Comparison of ENCODE assay signal across 5 cellular contexts in the genomic region with DNA sequence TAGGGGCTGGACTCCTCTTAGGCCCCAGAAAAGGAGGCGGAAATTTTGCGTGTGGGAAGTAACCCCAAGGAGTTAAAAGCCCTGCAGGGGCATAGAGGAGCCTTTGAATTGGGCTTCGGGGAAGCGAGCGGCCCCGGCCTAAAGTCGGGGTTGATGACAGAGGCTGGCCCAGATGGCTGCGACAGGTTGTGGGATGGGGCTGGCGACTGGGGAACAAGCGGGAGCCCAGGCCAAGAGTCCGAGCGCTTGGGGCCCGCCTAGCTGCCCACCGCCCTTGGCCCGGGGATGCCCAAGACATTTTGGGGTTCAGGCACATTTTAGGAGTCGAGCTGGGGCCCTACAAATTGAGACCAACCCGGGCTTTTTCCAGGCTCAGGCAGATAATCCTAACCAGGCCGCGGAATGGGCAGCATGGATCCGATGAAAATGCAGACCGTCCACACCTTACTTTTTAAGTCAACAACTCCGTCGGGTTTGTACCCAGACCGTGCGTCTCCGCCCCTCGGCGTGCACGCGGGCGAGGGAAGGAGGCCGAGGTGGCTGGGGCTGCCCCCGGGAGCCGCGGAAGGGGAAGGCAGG. TPM values are rescaled to one million over a fixed set of nuclear protein-coding genes. Genes with fewer than 3 reads are reported as not detected.
DNase-seq lines count a peak whose midpoint lies in the region; ATAC-seq and TF ChIP-seq lines count a peak whose summit lies in the region.

No MANE protein-coding gene starts in this region.

- peak overlapping the region; percentile 47 to 77 (median 52) for H3K4me3 ChIP-seq in Peyer's patch
- H3K4me3 ChIP-seq in stomach = peak overlapping the region; percentile 48 to 56 (median 54)

- TF ChIP-seq CTCF in Peyer's patch (IDR thresholded peaks at IDR 0.05) = no peak
- no peak for TF ChIP-seq CTCF in foreskin keratinocyte (conservative IDR thresholded peaks at IDR 0.05)
- TF ChIP-seq CTCF in stomach (IDR thresholded peaks at IDR 0.05) = no peak

- no peaks in the 10 kb centered on the region for H3K36me3 ChIP-seq in Peyer's patch
- H3K36me3 ChIP-seq in stomach = peaks cover 0 to under 1% (median 0%) of the 10 kb centered on the region in 4 donors

- intact Hi-C loops in stomach (cut with DNase I; ENCODE audit: low total_unique reads) = no loop called here

- WGBS in stomach, 5 donors = 11 to 43% (median 23%) methylated on average over 33 to 35 of the region's 35 CpGs

- no peak for TF ChIP-seq EP300 in stomach (IDR thresholded peaks at IDR 0.05)

- TF ChIP-seq POLR2A in Peyer's patch (IDR thresholded peaks at IDR 0.05) (no peak), stomach (IDR thresholded peaks at IDR 0.05) (no peak)

- H3K4me1 ChIP-seq in Peyer's patch (peaks cover 0 to 33% (median 14%) of the 10 kb centered on the region in 4 donors), foreskin keratinocyte (peaks cover 19% of the 10 kb centered on the region), stomach (peaks cover 22 to 70% (median 47%) of the 10 kb centered on the region in 4 donors)

- ATAC-seq in foreskin keratinocyte (peak; percentile 14), GM21528 (IDR thresholded peaks at IDR 0.05; ENCODE audit: low FRiP score, unreplicated experiment) (no peak), GM19023 (IDR thresholded peaks at IDR 0.05; ENCODE audit: unreplicated experiment) (no peak)

- no peaks in the 10 kb centered on the region for H3K27me3 ChIP-seq in Peyer's patch
- H3K27me3 ChIP-seq in foreskin keratinocyte = no peaks in the 10 kb centered on the region
- H3K27me3 ChIP-seq in stomach = peaks cover 0 to 38% (median 7%) of the 10 kb centered on the region in 3 donors

- DNase-seq in Peyer's patch (no peak), foreskin keratinocyte (no peak), stomach (no peak)

- H3K9me3 ChIP-seq in Peyer's patch = no peaks in the 10 kb centered on the region
- no peaks in the 10 kb centered on the region for H3K9me3 ChIP-seq in stomach

- H3K27ac ChIP-seq in Peyer's patch (peak overlapping the region; percentile 63 to 96 (median 90)), foreskin keratinocyte (peak overlapping the region; percentile 92), stomach (peak overlapping the region; percentile 85 to 93 (median 87))

RNA-seq across cellular contexts. Expression of gene RTKN, which starts 0.5 kb away (rescaled TPM):
- total RNA-seq in Peyer's patch = 10 to 100 TPM; 46.2 to 99.9 (median 75.7) TPM
- total RNA-seq in foreskin keratinocyte = 143 and 188 TPM in 2 replicates
- polyA plus RNA-seq in foreskin keratinocyte = 132 and 168 TPM in 2 replicates
- 100 to 1,000 TPM in 2 of 5 donors, 10 to 100 TPM in 3; 16.5 to 125 (median 27.4) TPM for total RNA-seq in stomach
- polyA plus RNA-seq in stomach = 10 to 100 TPM; 10.8 to 27.3 (median 23.2) TPM

RNA-seq across cellular contexts. Expression of gene INO80B, which starts 13.7 kb away (rescaled TPM):
- total RNA-seq in Peyer's patch (10 to 100 TPM in 3 of 4 donors, 1 to 10 TPM in 1; 5.4 to 83.3 (median 41.8) TPM), foreskin keratinocyte (33.4 and 36.2 TPM in 2 replicates), stomach (10 to 100 TPM in 2 of 5 donors, 1 to 10 TPM in 2, not detected in 1; 4.7 to 44.5 (median 11.1) TPM)
- polyA plus RNA-seq in foreskin keratinocyte (43.7 and 50.7 TPM in 2 replicates), stomach (10 to 100 TPM; 32.2 to 52.2 (median 51.9) TPM)

RNA-seq across cellular contexts. Expression of gene WBP1, which starts 17.0 kb away (rescaled TPM):
- total RNA-seq in Peyer's patch = 10 to 100 TPM; 46.2 to 81.3 (median 59.9) TPM
- 47.6 and 63.9 TPM in 2 replicates for total RNA-seq in foreskin keratinocyte
- 69.7 and 91.6 TPM in 2 replicates for polyA plus RNA-seq in foreskin keratinocyte
- 10 to 100 TPM in 4 of 5 donors, 1 to 10 TPM in 1; 1.8 to 59.4 (median 21.7) TPM for total RNA-seq in stomach
- 10 to 100 TPM; 78.9 to 82.4 (median 82.3) TPM for polyA plus RNA-seq in stomach

RNA-seq across cellular contexts. Expression of gene WDR54, which starts 19.7 kb away (rescaled TPM):
- total RNA-seq in Peyer's patch (1 to 10 TPM in 3 of 4 donors, not detected in 1; 1.2 to 2.5 (median 2.3) TPM), foreskin keratinocyte (73.6 and 80.9 TPM in 2 replicates), stomach (1 to 10 TPM in 4 of 5 donors, not detected in 1; 3.5 to 9.8 (median 7.3) TPM)
- polyA plus RNA-seq in foreskin keratinocyte (95.6 and 100 TPM in 2 replicates), stomach (10 to 100 TPM; 10.5 to 12.8 (median 12.5) TPM)

RNA-seq across cellular contexts. Expression of gene C2orf81, which starts 19.8 kb away (rescaled TPM):
- total RNA-seq in Peyer's patch = 1 to 10 TPM in 3 of 4 donors, under 1 TPM in 1; 0.94 to 3.3 (median 1.7) TPM
- 1.5 and 3.5 TPM in 2 replicates for total RNA-seq in foreskin keratinocyte
- polyA plus RNA-seq in foreskin keratinocyte = 1.9 and 3.2 TPM in 2 replicates
- total RNA-seq in stomach = 1 to 10 TPM in 2 of 5 donors, not detected in 3; 2.7 to 3.5 TPM
- polyA plus RNA-seq in stomach = 1 to 10 TPM; 1.7 to 2.2 (median 2.1) TPM
